17 cellular contexts compared by ENCODE assay signal in genomic region chr15:81792646-81793045, GRCh38.
DNase-seq lines count a peak whose midpoint lies in the region; ATAC-seq and TF ChIP-seq lines count a peak whose summit lies in the region.
"Had no signal": no experiment of that assay in that cellular context is flagged by ENCODE, and none has a peak within 500 bp of the region (broad histone marks: within the 10 kb centered on the region; RNA-seq: fewer than 3 reads in every experiment).

No MANE protein-coding gene starts in this region.

- H2AFZ ChIP-seq in hepatocyte, result no peak overlapping the region

- 53% methylated on average over 2 of the region's 2 CpGs for WGBS in hepatocyte (ENCODE audit: low lambda C conversion rate, missing lambda C conversion rate)

- H3K27ac Mint-ChIP-seq in type B pancreatic cell, result no peak overlapping the region
- H3K27ac Mint-ChIP-seq: CD14-positive monocyte; CD4-positive, alpha-beta memory T cell had no signal

- H3K27me3 ChIP-seq in hepatocyte, result no peaks in the 10 kb centered on the region
- H3K27me3 ChIP-seq: BLaER1 had no signal

- no peaks in the 10 kb centered on the region for H3K36me3 Mint-ChIP-seq in type B pancreatic cell
- H3K36me3 Mint-ChIP-seq: CD14-positive monocyte; CD4-positive, alpha-beta memory T cell had no signal

- no peak overlapping the region for H3K4me3 ChIP-seq in hepatocyte
- H3K4me3 ChIP-seq: A549, BLaER1, HAP-1 had no signal

- H4K20me1 ChIP-seq in hepatocyte (ENCODE audit: insufficient read depth, poor library complexity, severe bottlenecking), result no peaks in the 10 kb centered on the region
- H4K20me1 ChIP-seq: BLaER1 had no signal

- H3K4me1 Mint-ChIP-seq in type B pancreatic cell (ENCODE audit: unreplicated experiment), result peaks cover 6% of the 10 kb centered on the region
- H3K4me1 Mint-ChIP-seq: CD14-positive monocyte; CD4-positive, alpha-beta memory T cell had no signal

- DNase-seq in ELF-1 (ENCODE audit: low read depth, low spot score) (peak; percentile 32), NCI-H748 (lab: John Stamatoyannopoulos, UW; ENCODE audit: unreplicated experiment) (peak; percentile 1), hepatocyte (ENCODE audit: low spot score) (no peak), type B pancreatic cell (ENCODE audit: extremely low spot score, unreplicated experiment) (peak; percentile 2), GM20000 (ENCODE audit: low spot score) (no peak), GM10248 (ENCODE audit: extremely low spot score) (no peak)
- DNase-seq: AML-193; CD4-positive, alpha-beta memory T cell; DMS153; DND-41; EL had no signal

- no peaks in the 10 kb centered on the region for H3K9me2 ChIP-seq in hepatocyte (replicated peaks; ENCODE audit: insufficient read depth)

- no peak overlapping the region for H3K27ac ChIP-seq in hepatocyte
- H3K27ac ChIP-seq: A549, BLaER1, KMS-11 had no signal

- peaks cover 19% of the 10 kb centered on the region for H3K79me2 ChIP-seq in hepatocyte

- H3K4me2 ChIP-seq in hepatocyte, result peak overlapping the region; percentile 6
- H3K4me2 ChIP-seq: A549, BLaER1, KMS-11 had no signal

- CTCF ChIA-PET in GM10248 (lab: Yijun Ruan, JAX), result no interaction called here

- POLR2A ChIA-PET in GM10248 (lab: Yijun Ruan, JAX), result no interaction called here

- no peak overlapping the region for H3K4me3 Mint-ChIP-seq in type B pancreatic cell
- H3K4me3 Mint-ChIP-seq: CD14-positive monocyte; CD4-positive, alpha-beta memory T cell had no signal

- no peaks in the 10 kb centered on the region for H3K9me3 ChIP-seq in hepatocyte (ENCODE audit: low read depth)
- H3K9me3 ChIP-seq: A549, BLaER1, HAP-1 had no signal

- TF ChIP-seq CTCF in hepatocyte (IDR thresholded peaks at IDR 0.05; ENCODE audit: poor library complexity) (no peak), type B pancreatic cell (conservative IDR thresholded peaks at IDR 0.05) (no peak), GM20000 (IDR thresholded peaks at IDR 0.05; ENCODE audit: extremely low read depth, missing control alignments) (no peak), GM10248 (IDR thresholded peaks at IDR 0.05; ENCODE audit: control extremely low read depth, extremely low read depth, low read depth, missing control alignments) (no peak)

- no peak for ATAC-seq in GM18873 (IDR thresholded peaks at IDR 0.05; ENCODE audit: low FRiP score, unreplicated experiment)
- ATAC-seq: A549 had no signal

- no peaks in the 10 kb centered on the region for H3K9me3 Mint-ChIP-seq in type B pancreatic cell

- no peaks in the 10 kb centered on the region for H3K36me3 ChIP-seq in hepatocyte (replicated peaks; ENCODE audit: insufficient read depth, low read depth)
- H3K36me3 ChIP-seq: BLaER1, HAP-1 had no signal

- H3K27me3 Mint-ChIP-seq in type B pancreatic cell, result no peaks in the 10 kb centered on the region

- peaks cover 24% of the 10 kb centered on the region for H3K4me1 ChIP-seq in hepatocyte (ENCODE audit: insufficient read depth)
- H3K4me1 ChIP-seq: A549, BLaER1, HAP-1 had no signal

Comparison
In these comparisons a context has a peak if more than half of its experiments do, and no peak if none do; other contexts are left out.
1. DNase-seq: peak in ELF-1 (single experiment), NCI-H748 (single experiment) and type B pancreatic cell (single experiment); none in hepatocyte (single experiment), GM20000 (single experiment) and GM10248 (single experiment).